In the genomic region with DNA sequence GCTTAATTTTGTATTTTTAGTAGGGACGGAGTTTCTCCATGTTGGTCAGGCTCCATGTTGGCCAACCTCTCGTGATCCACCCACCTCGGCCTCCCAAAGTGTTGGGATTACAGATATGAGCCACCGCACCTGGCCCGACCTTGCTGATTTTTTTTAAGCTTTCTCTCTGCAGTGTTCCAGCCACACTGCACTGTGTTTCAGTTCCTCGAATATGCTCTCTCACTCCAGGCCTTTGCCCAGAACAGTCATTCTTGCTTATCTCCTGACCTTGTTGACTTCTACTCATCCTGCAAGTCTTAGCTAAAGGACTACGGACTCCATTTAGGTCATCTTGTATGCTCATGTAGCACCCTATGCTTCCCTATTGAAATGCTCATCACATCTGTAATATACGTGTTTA, we compare ENCODE assay signal across 9 cellular contexts. TPM values are rescaled to one million over a fixed set of nuclear protein-coding genes. Genes with fewer than 3 reads are reported as not detected.
DNase-seq lines count a peak whose midpoint lies in the region; ATAC-seq and TF ChIP-seq lines count a peak whose summit lies in the region.
"Had no signal": no experiment of that assay in that cellular context is flagged by ENCODE, and none has a peak within 500 bp of the region (broad histone marks: within the 10 kb centered on the region; RNA-seq: fewer than 3 reads in every experiment).

No MANE protein-coding gene starts in this region.

- H3K4me3 ChIP-seq in left ventricle myocardium inferior (no peak overlapping the region), KMS-11 (IDR thresholded peaks at IDR 0.05; ENCODE audit: insufficient read depth, low read depth, low read length) (no peak overlapping the region), breast epithelium (no peak overlapping the region)
- H3K4me3 ChIP-seq: coronary artery had no signal

- H3K27ac ChIP-seq in left ventricle myocardium inferior (replicated peaks) (peak overlapping the region; percentile 27), KMS-11 (no peak overlapping the region), breast epithelium (no peak overlapping the region)
- H3K27ac ChIP-seq: coronary artery had no signal

- H4K20me1 ChIP-seq in KMS-11 (ENCODE audit: insufficient read depth) = no peaks in the 10 kb centered on the region

- H3K27me3 ChIP-seq in left ventricle myocardium inferior (ENCODE audit: low read depth) (no peaks in the 10 kb centered on the region), KMS-11 (ENCODE audit: insufficient read depth, low read depth) (no peaks in the 10 kb centered on the region), breast epithelium (no peaks in the 10 kb centered on the region)

- H3K9me3 Mint-ChIP-seq in stimulated activated naive B cell treated with anti-CD40 and anti-IgM and Interleukin-4, amounts not matched to agents 10 μg/mL and 1 μg/mL and 100 μg/mL, for 72 hours = no peaks in the 10 kb centered on the region

- no peak overlapping the region for H3K27ac Mint-ChIP-seq in stimulated activated naive B cell treated with anti-CD40 and anti-IgM and Interleukin-4, amounts not matched to agents 10 μg/mL and 1 μg/mL and 100 μg/mL, for 72 hours

- peaks cover 34 to 43% of the 10 kb centered on the region in 2 donors for H3K36me3 Mint-ChIP-seq in stimulated activated naive B cell treated with anti-CD40 and anti-IgM and Interleukin-4, amounts not matched to agents 10 μg/mL and 1 μg/mL and 100 μg/mL, for 72 hours

- TF ChIP-seq POLR2A in breast epithelium (IDR thresholded peaks at IDR 0.05) = no peak

- H3K4me3 Mint-ChIP-seq in stimulated activated naive B cell treated with anti-CD40 and anti-IgM and Interleukin-4, amounts not matched to agents 10 μg/mL and 1 μg/mL and 100 μg/mL, for 72 hours = peak overlapping the region; percentile 42 to 50

- DNase-seq in left ventricle myocardium inferior (no peak), Right ventricle myocardium inferior (ENCODE audit: missing footprints) (no peak), H4 (ENCODE audit: low spot score) (no peak), breast epithelium (ENCODE audit: low spot score in 2 of 2) (no peak)
- peak; percentile 48 for DNase-seq in stimulated activated naive B cell treated with anti-CD40 and anti-IgM and Interleukin-4, amounts not matched to agents 10 μg/mL and 1 μg/mL and 100 μg/mL, for 72 hours
- DNase-seq in activated CD4-positive, alpha-beta T cell treated with anti-CD3 and anti-CD28 coated beads for 4 hours = no peak

- ATAC-seq in Right ventricle myocardium inferior = no peak
- peak; percentile 41 for ATAC-seq in HG02623 (IDR thresholded peaks at IDR 0.05; ENCODE audit: unreplicated experiment)
- peak; percentile 66 for ATAC-seq in stimulated activated naive B cell treated with anti-CD40 and anti-IgM and Interleukin-4, amounts not matched to agents 10 μg/mL and 1 μg/mL and 100 μg/mL, for 72 hours (replicated peaks)

- H3K27me3 Mint-ChIP-seq in stimulated activated naive B cell treated with anti-CD40 and anti-IgM and Interleukin-4, amounts not matched to agents 10 μg/mL and 1 μg/mL and 100 μg/mL, for 72 hours = no peaks in the 10 kb centered on the region

- peaks cover 72% of the 10 kb centered on the region for H3K4me1 ChIP-seq in left ventricle myocardium inferior
- peaks cover 53% of the 10 kb centered on the region for H3K4me1 ChIP-seq in KMS-11 (ENCODE audit: low read depth, poor library complexity, severe bottlenecking)
- H3K4me1 ChIP-seq in breast epithelium = peaks cover 0 to under 1% of the 10 kb centered on the region in 2 donors

- peaks cover 49% of the 10 kb centered on the region; the same call in 1 of the 2 replicates for H3K79me2 ChIP-seq in KMS-11 (ENCODE audit: insufficient read depth, low read depth)

- intact Hi-C loops in left ventricle myocardium inferior (cut with micrococcal nuclease) (loop anchor here (10.0 kb wide), 1 partner anchor 121 kb away; a partner anchor contains a TSS), Right ventricle myocardium inferior (cut with DNase I) (no loop called here), breast epithelium (cut with DNase I; ENCODE audit: low total_unique reads) (no loop called here)

- H2AFZ ChIP-seq in KMS-11 (ENCODE audit: low read depth) = no peak overlapping the region

- no peak for TF ChIP-seq CTCF in left ventricle myocardium inferior (IDR thresholded peaks at IDR 0.05; ENCODE audit: borderline replicate concordance)
- TF ChIP-seq CTCF in KMS-11 (conservative IDR thresholded peaks at IDR 0.05; ENCODE audit: low read depth, low read length) = no peak
- TF ChIP-seq CTCF in breast epithelium (IDR thresholded peaks at IDR 0.05) = no peak

- peaks cover 30 to 60% of the 10 kb centered on the region in 2 donors for H3K4me1 Mint-ChIP-seq in stimulated activated naive B cell treated with anti-CD40 and anti-IgM and Interleukin-4, amounts not matched to agents 10 μg/mL and 1 μg/mL and 100 μg/mL, for 72 hours

- no peak overlapping the region for H3K9ac ChIP-seq in KMS-11

- H3K36me3 ChIP-seq in left ventricle myocardium inferior (peaks cover 27% of the 10 kb centered on the region), KMS-11 (ENCODE audit: insufficient read depth) (0 out of 2 replicates have a peak, but pooled peaks cover 15% of the 10 kb centered on the region), breast epithelium (no peaks in the 10 kb centered on the region)

- H3K4me2 ChIP-seq in KMS-11 = 0 out of 2 replicates have a peak overlapping the region, but pooled peaks have one; percentile 7

- no peaks in the 10 kb centered on the region for H3K9me3 ChIP-seq in left ventricle myocardium inferior (replicated peaks)
- no peaks in the 10 kb centered on the region for H3K9me3 ChIP-seq in breast epithelium

RNA-seq across cellular contexts. Expression of a gene that starts 3.3 kb away (rescaled TPM):
- total RNA-seq in left ventricle myocardium inferior (32.2 TPM), Right ventricle myocardium inferior (28.2 TPM), breast epithelium (10 to 100 TPM; 28.3 to 38.1 (median 33.4) TPM)
- total RNA-seq in H4 (2014; rRNA removed; shearing (Covaris generic)) = 16.6 and 24.3 TPM in 2 replicates
